Comparison of ENCODE assay signal across 21 cellular contexts in the genomic region with DNA sequence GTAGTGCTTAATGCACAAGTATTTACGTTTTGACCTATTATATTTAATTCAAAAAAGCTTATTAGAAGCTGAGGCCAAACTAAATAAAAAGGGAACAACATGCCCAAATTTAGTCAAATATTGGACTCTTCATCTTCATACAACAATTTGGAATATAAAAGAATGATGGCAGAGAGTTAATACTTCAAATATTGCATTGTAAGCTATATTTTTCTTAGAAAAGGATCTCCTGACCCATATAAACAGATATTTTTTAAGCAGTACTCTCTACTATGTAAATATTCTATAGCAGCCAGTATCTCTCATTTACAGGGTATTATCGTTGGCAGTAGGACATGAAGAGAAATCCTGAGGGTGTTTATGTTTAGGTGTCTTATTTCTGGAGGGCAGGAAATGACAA.
A peak's percentile ranks its signal among the peaks of the same experiment; 100 is the strongest.
DNase-seq lines count a peak whose midpoint lies in the region; ATAC-seq, FAIRE-seq and TF ChIP-seq lines count a peak whose summit lies in the region.
"Had no signal": no experiment of that assay in that cellular context is flagged by ENCODE, and none has a peak within 500 bp of the region (broad histone marks: within the 10 kb centered on the region; RNA-seq: fewer than 3 reads in every experiment).

No MANE protein-coding gene starts in this region.

- H3K4me1 ChIP-seq in HepG2 (ENCODE audit: insufficient read depth, low read length) (no peaks in the 10 kb centered on the region), right lobe of liver (no peaks in the 10 kb centered on the region), PC-3 (ENCODE audit: insufficient read depth, low read length) (peaks cover 7% of the 10 kb centered on the region; the same call in 1 of the 2 replicates)
- H3K4me1 ChIP-seq: SJSA1 had no signal

- no peaks in the 10 kb centered on the region for H3F3A ChIP-seq in PC-3 (ENCODE audit: low read length, unreplicated experiment)

- in situ Hi-C loops in HepG2 (cut with HindIII; ENCODE audit: extremely low pct_ligation_motif_present, low pct_unique_long_range_greater_than_20kb): no loop called here

- H3K27ac ChIP-seq in HepG2 (ENCODE audit: extremely low read length, insufficient read depth, low read length) (no peak overlapping the region), right lobe of liver (no peak overlapping the region), PC-3 (ENCODE audit: low read length) (no peak overlapping the region)
- H3K27ac ChIP-seq: HL-60, PC-9, SJSA1 had no signal

- H3K79me2 ChIP-seq in HepG2 (ENCODE audit: insufficient read depth, low read length): no peaks in the 10 kb centered on the region
- H3K79me2 ChIP-seq in PC-3 (ENCODE audit: low read length): no peaks in the 10 kb centered on the region

- TF ChIP-seq EP300 in HepG2 (IDR thresholded peaks at IDR 0.05; ENCODE audit: low read depth in 2 of 2, low read length in 2 of 2): no peak
- no peak for TF ChIP-seq EP300 in HepG2 (CRISPR knock-in tag; IDR thresholded peaks at IDR 0.05; ENCODE audit: borderline replicate concordance)

- H3K9me2 ChIP-seq in PC-3 (replicated peaks; ENCODE audit: low read length): no peaks in the 10 kb centered on the region

- DNase-seq in HepG2 (ENCODE audit: low spot score) (no peak), right lobe of liver (no peak), PC-3 (peak; percentile 45), fibroblast of peridontal ligament (ENCODE audit: extremely low read depth) (peak; percentile 18), frontal cortex (ENCODE audit: low spot score in 2 of 2) (no peak)
- DNase-seq in activated CD4-positive, alpha-beta T cell treated with anti-CD3 and anti-CD28 coated beads for 48 hours: no peak
- DNase-seq: 8988T; GDM1; KBM-7; MM.1S; NCI-H2029; NCI-H446; NCI-H526; NCI-H82; NK-92 treated with Interleukin-12 subunit alpha and Interleukin-12 subunit beta, amount 100 ng/mL, for 24 hours; PC-9; Right ventricle myocardium superior had no signal

- no peak overlapping the region for H3K9ac ChIP-seq in HepG2 (ENCODE audit: insufficient read depth, low read depth, low read length)
- no peak overlapping the region for H3K9ac ChIP-seq in PC-3 (ENCODE audit: low read length)

- H3K9me3 ChIP-seq in HepG2 (ENCODE audit: low read length) (no peaks in the 10 kb centered on the region), right lobe of liver (no peaks in the 10 kb centered on the region), PC-3 (ENCODE audit: low read length) (no peaks in the 10 kb centered on the region)
- H3K9me3 ChIP-seq: SJSA1 had no signal

- ATAC-seq in HepG2 (no peak), right lobe of liver (no peak), PC-3 (peak; percentile 69), GM21717 (IDR thresholded peaks at IDR 0.05; ENCODE audit: unreplicated experiment) (no peak)
- ATAC-seq: GM12878 had no signal

- intact Hi-C loops in HepG2 (cut with micrococcal nuclease; ENCODE audit: unreplicated experiment): no loop called here
- intact Hi-C loops in right lobe of liver (cut with DNase I): no loop called here
- intact Hi-C loops in PC-3 (cut with micrococcal nuclease): no loop called here

- no peak for TF ChIP-seq POLR2A in HepG2 (IDR thresholded peaks at IDR 0.05; ENCODE audit: insufficient read depth in 1 of 2, low read depth in 2 of 2, low read length in 2 of 2)
- no peak for TF ChIP-seq POLR2A in right lobe of liver (IDR thresholded peaks at IDR 0.05)

- no peak for TF ChIP-seq CTCF in HepG2 (CRISPR knock-in tag; IDR thresholded peaks at IDR 0.05)
- TF ChIP-seq CTCF in right lobe of liver (IDR thresholded peaks at IDR 0.05): no peak
- no peak for TF ChIP-seq CTCF in PC-3 (conservative IDR thresholded peaks at IDR 0.05; ENCODE audit: low read depth, low read length)

- TF ChIP-seq RAD21 in HepG2 (CRISPR knock-in tag; IDR thresholded peaks at IDR 0.05): no peak

- H3K27me3 ChIP-seq in HepG2 (ENCODE audit: control insufficient read depth in 1 of 2, insufficient read depth in 2 of 2, low read length in 2 of 2) (no peaks in the 10 kb centered on the region), right lobe of liver (no peaks in the 10 kb centered on the region), PC-3 (ENCODE audit: low read length) (no peaks in the 10 kb centered on the region)
- H3K27me3 ChIP-seq: SJSA1 had no signal

- FAIRE-seq in HepG2 (lab: Jason Lieb, UNC): no peak
- no peak for FAIRE-seq in frontal cortex (lab: Jason Lieb, UNC)
- FAIRE-seq: GM12878 had no signal

- no peaks in the 10 kb centered on the region for H3K36me3 ChIP-seq in HepG2 (replicated peaks in 1 of 2; ENCODE audit: control insufficient read depth in 1 of 2, insufficient read depth in 2 of 2, low read length in 2 of 2)
- no peaks in the 10 kb centered on the region for H3K36me3 ChIP-seq in right lobe of liver
- H3K36me3 ChIP-seq in PC-3 (ENCODE audit: low read depth, low read length): no peaks in the 10 kb centered on the region
- H3K36me3 ChIP-seq: SJSA1 had no signal

- no peak overlapping the region for H3K4me2 ChIP-seq in HepG2 (ENCODE audit: low read depth, low read length)
- no peak overlapping the region for H3K4me2 ChIP-seq in PC-3 (ENCODE audit: low read length)
- H3K4me2 ChIP-seq: PC-9 had no signal

- BruUV-seq in HepG2 (replicated peaks; lab: Mats Ljungman, UMichigan): no TSS peak
- no TSS peak for BruUV-seq in PC-3 (replicated peaks; lab: Mats Ljungman, UMichigan)

- H3K4me3 ChIP-seq in HepG2 (replicated peaks in 1 of 3; ENCODE audit: insufficient read depth in 1 of 3, low read depth in 2 of 3, low read length in 3 of 3) (no peak overlapping the region), right lobe of liver (no peak overlapping the region), PC-3 (ENCODE audit: low read length) (no peak overlapping the region)
- H3K4me3 ChIP-seq: GM12878, PC-9, SJSA1 had no signal

- H4K20me1 ChIP-seq in HepG2 (ENCODE audit: insufficient read depth, low read length) (no peaks in the 10 kb centered on the region), PC-3 (ENCODE audit: low read length) (no peaks in the 10 kb centered on the region)

- POLR2A ChIA-PET in HepG2 (lab: Yijun Ruan, JAX): no interaction called here
- POLR2A ChIA-PET in PC-3 (lab: Charles Lee; ENCODE audit: unreplicated experiment): no interaction called here

- 3% methylated on average over 2 of the region's 2 CpGs for WGBS in HepG2 (ENCODE audit: low lambda C conversion rate)
- WGBS in right lobe of liver (ENCODE audit: insufficient coverage, low coverage, low lambda C conversion rate, missing lambda C conversion rate): 39% methylated on average over 2 of the region's 2 CpGs

- CTCF ChIA-PET in HepG2 (lab: Yijun Ruan, JAX; ENCODE audit: low intra/inter-chr PET ratio, low total read pairs) (no interaction called here), PC-3 (lab: Charles Lee) (no interaction called here)

- H2AFZ ChIP-seq in HepG2 (ENCODE audit: low read length): no peak overlapping the region
- H2AFZ ChIP-seq in PC-3 (ENCODE audit: low read length): no peak overlapping the region
- H2AFZ ChIP-seq: PC-9 had no signal

TF ChIP-seq in HepG2, 621 proteins besides CTCF, POLR2A, EP300 and RAD21:
- no peak for TF ChIP-seq SALL2 (CRISPR knock-in tag; IDR thresholded peaks at IDR 0.05)
- TF ChIP-seq MAFF (IDR thresholded peaks at IDR 0.05; ENCODE audit: low read depth, low read length): peak; percentile 56; the same call in 1 of the 2 replicates
- TF ChIP-seq, protein P1, sequence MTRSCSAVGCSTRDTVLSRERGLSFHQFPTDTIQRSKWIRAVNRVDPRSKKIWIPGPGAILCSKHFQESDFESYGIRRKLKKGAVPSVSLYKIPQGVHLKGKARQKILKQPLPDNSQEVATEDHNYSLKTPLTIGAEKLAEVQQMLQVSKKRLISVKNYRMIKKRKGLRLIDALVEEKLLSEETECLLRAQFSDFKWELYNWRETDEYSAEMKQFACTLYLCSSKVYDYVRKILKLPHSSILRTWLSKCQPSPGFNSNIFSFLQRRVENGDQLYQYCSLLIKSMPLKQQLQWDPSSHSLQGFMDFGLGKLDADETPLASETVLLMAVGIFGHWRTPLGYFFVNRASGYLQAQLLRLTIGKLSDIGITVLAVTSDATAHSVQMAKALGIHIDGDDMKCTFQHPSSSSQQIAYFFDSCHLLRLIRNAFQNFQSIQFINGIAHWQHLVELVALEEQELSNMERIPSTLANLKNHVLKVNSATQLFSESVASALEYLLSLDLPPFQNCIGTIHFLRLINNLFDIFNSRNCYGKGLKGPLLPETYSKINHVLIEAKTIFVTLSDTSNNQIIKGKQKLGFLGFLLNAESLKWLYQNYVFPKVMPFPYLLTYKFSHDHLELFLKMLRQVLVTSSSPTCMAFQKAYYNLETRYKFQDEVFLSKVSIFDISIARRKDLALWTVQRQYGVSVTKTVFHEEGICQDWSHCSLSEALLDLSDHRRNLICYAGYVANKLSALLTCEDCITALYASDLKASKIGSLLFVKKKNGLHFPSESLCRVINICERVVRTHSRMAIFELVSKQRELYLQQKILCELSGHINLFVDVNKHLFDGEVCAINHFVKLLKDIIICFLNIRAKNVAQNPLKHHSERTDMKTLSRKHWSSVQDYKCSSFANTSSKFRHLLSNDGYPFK (CRISPR knock-in tag; IDR thresholded peaks at IDR 0.05; ENCODE audit: borderline replicate concordance): no peak
- peak; percentile 58 to 74 for TF ChIP-seq MAFK (conservative IDR thresholded peaks at IDR 0.05 in 1 of 2, IDR thresholded peaks at IDR 0.05 in 1 of 2; ENCODE audit: low read length in 2 of 2)
- no peak for TF ChIP-seq SYNCRIP (IDR thresholded peaks at IDR 0.05; ENCODE audit: insufficient read depth, low read depth, low read length)
- no peak for TF ChIP-seq SAP130 (CRISPR knock-in tag; IDR thresholded peaks at IDR 0.05; ENCODE audit: low read depth)
- TF ChIP-seq ATM (IDR thresholded peaks at IDR 0.05; ENCODE audit: borderline replicate concordance): no peak

Comparison
In these comparisons a context has a peak if more than half of its experiments do, and no peak if none do; other contexts are left out.
1. DNase-seq: peak in PC-3 (single experiment) and fibroblast of peridontal ligament (single experiment); none in HepG2 (single experiment), right lobe of liver (0 of 3), activated CD4-positive, alpha-beta T cell treated with anti-CD3 and anti-CD28 coated beads for 48 hours (single experiment) and frontal cortex (0 of 2).